Comparison of ENCODE assay signal across 7 cellular contexts in the genomic region with DNA sequence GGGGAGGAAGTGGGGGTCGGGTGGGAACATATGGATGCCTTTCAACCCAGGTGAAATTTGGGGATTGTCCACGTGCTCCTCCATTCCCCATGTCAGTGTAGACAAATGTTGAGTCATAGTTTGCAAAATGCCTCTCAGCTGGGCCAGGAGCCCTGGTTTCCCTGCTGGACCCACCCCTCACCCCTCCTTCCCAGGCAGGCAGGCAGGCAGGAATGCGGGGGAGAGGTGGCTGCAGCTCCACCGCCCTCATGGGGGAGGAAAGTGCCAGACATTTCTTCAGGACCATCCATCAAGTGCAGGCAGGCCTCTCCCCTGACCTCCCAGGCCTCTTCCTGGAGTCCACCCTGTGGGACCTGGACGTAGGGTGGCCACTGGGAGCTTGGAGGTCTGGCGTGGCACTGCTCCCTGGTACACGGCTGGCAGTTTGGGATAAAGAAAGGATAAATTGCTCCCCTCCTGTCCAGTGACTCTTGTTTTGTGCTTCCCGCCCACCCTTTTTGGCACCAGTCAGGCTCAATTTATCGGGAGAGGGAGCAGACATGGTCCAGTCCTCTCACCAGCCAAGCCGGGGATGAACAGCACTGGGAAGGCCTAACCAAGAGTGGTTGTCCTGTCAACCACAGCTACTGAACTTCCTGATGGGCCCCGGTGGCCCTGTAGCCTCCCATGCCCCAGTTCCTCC. TPM values are rescaled to one million over a fixed set of nuclear protein-coding genes. Genes with fewer than 3 reads are reported as not detected.
DNase-seq lines count a peak whose midpoint lies in the region; ATAC-seq and TF ChIP-seq lines count a peak whose summit lies in the region.

No MANE protein-coding gene starts in this region.

- peak overlapping the region; percentile 99 for H2BK5ac ChIP-seq in mesendoderm (ENCODE audit: low read length)

- no peak overlapping the region for H3K4me3 ChIP-seq in MG63
- H3K4me3 ChIP-seq in endodermal cell (ENCODE audit: low read length) = no peak overlapping the region
- H3K4me3 ChIP-seq in mesendoderm (ENCODE audit: low read length) = no peak overlapping the region
- peak overlapping the region in 2 of 4 donors; percentile 24 to 28 for H3K4me3 ChIP-seq in upper lobe of left lung

- H3K27me3 ChIP-seq in MG63 (no peaks in the 10 kb centered on the region), endodermal cell (ENCODE audit: control insufficient read depth, insufficient read depth, low read length, poor library complexity, severe bottlenecking) (no peaks in the 10 kb centered on the region), mesendoderm (ENCODE audit: insufficient read depth, low read length, poor library complexity) (no peaks in the 10 kb centered on the region), upper lobe of left lung (no peaks in the 10 kb centered on the region)

- H2BK15ac ChIP-seq in mesendoderm (replicated peaks; ENCODE audit: low read depth) = no peak overlapping the region

- no peak overlapping the region for H3K4me2 ChIP-seq in mesendoderm (ENCODE audit: low read length)

- peak overlapping the region; percentile 88 for H2AK5ac ChIP-seq in mesendoderm (ENCODE audit: low read length)

- WGBS in endodermal cell (ENCODE audit: insufficient coverage in 1 of 2, insufficient read length in 1 of 2), 2 experiments = 53 to 64% methylated on average over 11 of the region's 11 CpGs
- no CpG with 5 or more reads among the region's 11 CpGs for WGBS in mesendoderm (ENCODE audit: extremely low coverage, insufficient coverage, low lambda C conversion rate)
- WGBS in upper lobe of left lung, 2 donors = 49 to 59% methylated on average over 10 to 11 of the region's 11 CpGs

- H3K27ac ChIP-seq in endodermal cell (ENCODE audit: low read depth, low read length) = peak overlapping the region; percentile 93
- peak overlapping the region; percentile 94 for H3K27ac ChIP-seq in mesendoderm (ENCODE audit: low read depth, low read length)
- H3K27ac ChIP-seq in upper lobe of left lung = peak overlapping the region; percentile 87 to 90 (median 88)

- DNase-seq in MG63 (peak; percentile 19), endodermal cell (peak; percentile 91), mesendoderm (peak; percentile 95), upper lobe of left lung (peak in 1 of 2 donors; percentile 41), middle frontal gyrus (ENCODE audit: extremely low spot score, low spot score) (no peak), GM19238 (ENCODE audit: insufficient read length, low spot score) (no peak), mucosa of gallbladder (ENCODE audit: low spot score) (no peak)

- H3K9me3 Mint-ChIP-seq in endodermal cell = no peaks in the 10 kb centered on the region

- H3K79me2 ChIP-seq in mesendoderm (ENCODE audit: control insufficient read depth, insufficient read depth, low read length) = no peaks in the 10 kb centered on the region

- H3K9me3 ChIP-seq in MG63 (no peaks in the 10 kb centered on the region), endodermal cell (ENCODE audit: control insufficient read depth, low read length) (no peaks in the 10 kb centered on the region), upper lobe of left lung (no peaks in the 10 kb centered on the region)

- H4K5ac ChIP-seq in mesendoderm (ENCODE audit: low read length) = peak overlapping the region; percentile 100

- peak overlapping the region; percentile 90 for H3K27ac Mint-ChIP-seq in endodermal cell

- H3K18ac ChIP-seq in mesendoderm (ENCODE audit: low read length) = peak overlapping the region; percentile 35

- H3K36me3 Mint-ChIP-seq in endodermal cell (ENCODE audit: low read depth) = no peaks in the 10 kb centered on the region

- TF ChIP-seq CTCF in endodermal cell (conservative IDR thresholded peaks at IDR 0.05) (no peak), upper lobe of left lung (IDR thresholded peaks at IDR 0.05) (no peak)

- H3K36me3 ChIP-seq in MG63 = no peaks in the 10 kb centered on the region
- no peaks in the 10 kb centered on the region for H3K36me3 ChIP-seq in endodermal cell (ENCODE audit: control insufficient read depth, insufficient read depth, low read length)
- no peaks in the 10 kb centered on the region for H3K36me3 ChIP-seq in mesendoderm (ENCODE audit: control insufficient read depth, insufficient read depth, low read length)
- H3K36me3 ChIP-seq in upper lobe of left lung = peaks cover 0 to 8% (median 3%) of the 10 kb centered on the region in 4 donors

- H3K9ac ChIP-seq in endodermal cell (ENCODE audit: extremely low read depth, low read length, poor library complexity, severe bottlenecking) = no peak overlapping the region
- peak overlapping the region; percentile 67 for H3K9ac ChIP-seq in mesendoderm (ENCODE audit: low read length)

- H3K4me3 Mint-ChIP-seq in endodermal cell = peak overlapping the region; percentile 25

- H3K4me1 ChIP-seq in endodermal cell (ENCODE audit: control insufficient read depth, insufficient read depth, low read length) (peaks cover 10% of the 10 kb centered on the region), mesendoderm (ENCODE audit: control insufficient read depth, low read depth, low read length) (peaks cover 12% of the 10 kb centered on the region), upper lobe of left lung (peaks cover 15 to 27% (median 22%) of the 10 kb centered on the region in 4 donors)

- TF ChIP-seq POLR2A in upper lobe of left lung (IDR thresholded peaks at IDR 0.05) = peak in 1 of 4 donors; percentile 7

- no peaks in the 10 kb centered on the region for H3K27me3 Mint-ChIP-seq in endodermal cell (ENCODE audit: insufficient read depth)

- no peak for TF ChIP-seq EP300 in upper lobe of left lung (IDR thresholded peaks at IDR 0.05)

- H3K23ac ChIP-seq in mesendoderm (ENCODE audit: low read length) = peak overlapping the region; percentile 98

- peaks cover 15% of the 10 kb centered on the region for H3K4me1 Mint-ChIP-seq in endodermal cell

- H3K4ac ChIP-seq in mesendoderm (ENCODE audit: low read depth, low read length) = peak overlapping the region; percentile 74

- H2BK120ac ChIP-seq in mesendoderm (ENCODE audit: low read depth, low read length) = peak overlapping the region; percentile 74

- H3K56ac ChIP-seq in mesendoderm (ENCODE audit: low read length) = peak overlapping the region; percentile 88

- ATAC-seq in upper lobe of left lung (ENCODE audit: low FRiP score in 2 of 2) = peak; percentile 47 to 84

- H3K79me1 ChIP-seq in mesendoderm (ENCODE audit: low read length) = no peaks in the 10 kb centered on the region

- peak overlapping the region; percentile 67 for H4K8ac ChIP-seq in mesendoderm (ENCODE audit: low read depth, low read length)

RNA-seq across cellular contexts. Expression of gene NPR1, which starts 18.8 kb away (rescaled TPM):
- total RNA-seq in MG63 (2014; rRNA removed; shearing (Covaris generic); ENCODE audit: low replicate concordance) = 0.33 TPM in 1 of 2 replicates, not detected in the other
- total RNA-seq in endodermal cell (1 to 10 TPM; 2.7 to 4.5 TPM), upper lobe of left lung (100 to 1,000 TPM in 1 of 6 donors, 10 to 100 TPM in 5; 32.5 to 101 (median 63.0) TPM), mucosa of gallbladder (8.8 TPM)
- polyA plus RNA-seq in endodermal cell (2013, experiment 1 of 2) = 1.00 TPM
- 1.4 TPM for polyA plus RNA-seq in endodermal cell (2013, experiment 2 of 2)
- polyA plus RNA-seq in mesendoderm (2013, experiment 1 of 2) = 1.6 TPM
- polyA plus RNA-seq in mesendoderm (2013, experiment 2 of 2) = 1.5 TPM

RNA-seq across cellular contexts. Expression of gene ILF2, which starts 26.5 kb away (rescaled TPM):
- 305 and 372 TPM in 2 replicates for total RNA-seq in MG63 (2014; rRNA removed; shearing (Covaris generic); ENCODE audit: low replicate concordance)
- total RNA-seq in endodermal cell = 100 to 1,000 TPM; 280 to 315 TPM
- polyA plus RNA-seq in endodermal cell (2013, experiment 1 of 2) = 351 TPM
- polyA plus RNA-seq in endodermal cell (2013, experiment 2 of 2) = 338 TPM
- 373 TPM for polyA plus RNA-seq in mesendoderm (2013, experiment 1 of 2)
- polyA plus RNA-seq in mesendoderm (2013, experiment 2 of 2) = 378 TPM
- total RNA-seq in upper lobe of left lung = 100 to 1,000 TPM in 1 of 6 donors, 10 to 100 TPM in 5; 21.0 to 120 (median 75.8) TPM
- total RNA-seq in mucosa of gallbladder = 87.6 TPM

RNA-seq across cellular contexts. Expression of gene INTS3, which starts 30.5 kb away (rescaled TPM):
- total RNA-seq in MG63 (2014; rRNA removed; shearing (Covaris generic); ENCODE audit: low replicate concordance) = 22.4 and 29.4 TPM in 2 replicates
- total RNA-seq in endodermal cell = 100 to 1,000 TPM in 1 of 2 donors, 10 to 100 TPM in 1; 94.4 to 117 TPM
- 64.8 TPM for polyA plus RNA-seq in endodermal cell (2013, experiment 1 of 2)
- 56.5 TPM for polyA plus RNA-seq in endodermal cell (2013, experiment 2 of 2)
- 24.5 TPM for polyA plus RNA-seq in mesendoderm (2013, experiment 1 of 2)
- 24.1 TPM for polyA plus RNA-seq in mesendoderm (2013, experiment 2 of 2)
- total RNA-seq in upper lobe of left lung = 100 to 1,000 TPM in 1 of 6 donors, 10 to 100 TPM in 5; 58.2 to 159 (median 63.1) TPM
- total RNA-seq in mucosa of gallbladder = 72.9 TPM

RNA-seq across cellular contexts. Expression of gene SNAPIN, which starts 38.8 kb away (rescaled TPM):
- total RNA-seq in MG63 (2014; rRNA removed; shearing (Covaris generic); ENCODE audit: low replicate concordance) = 50.4 and 84.0 TPM in 2 replicates
- total RNA-seq in endodermal cell = 10 to 100 TPM; 23.5 to 25.5 TPM
- polyA plus RNA-seq in endodermal cell (2013, experiment 1 of 2) = 50.9 TPM
- 42.8 TPM for polyA plus RNA-seq in endodermal cell (2013, experiment 2 of 2)
- polyA plus RNA-seq in mesendoderm (2013, experiment 1 of 2) = 19.9 TPM
- 21.5 TPM for polyA plus RNA-seq in mesendoderm (2013, experiment 2 of 2)
- 10 to 100 TPM; 13.5 to 44.4 (median 35.2) TPM for total RNA-seq in upper lobe of left lung
- total RNA-seq in mucosa of gallbladder = 38.8 TPM

Comparison
In these comparisons a context has a peak if more than half of its experiments do, and no peak if none do; other contexts are left out.
1. DNase-seq: peak in MG63 (single experiment), endodermal cell (single experiment) and mesendoderm (single experiment); none in middle frontal gyrus (single experiment), GM19238 (single experiment) and mucosa of gallbladder (single experiment).
2. Peak in every context shown above with its lines, with median percentiles within 50 percentile points of each other: H3K27ac ChIP-seq.